ENCODE assay signal across 8 cellular contexts in the genomic region with DNA sequence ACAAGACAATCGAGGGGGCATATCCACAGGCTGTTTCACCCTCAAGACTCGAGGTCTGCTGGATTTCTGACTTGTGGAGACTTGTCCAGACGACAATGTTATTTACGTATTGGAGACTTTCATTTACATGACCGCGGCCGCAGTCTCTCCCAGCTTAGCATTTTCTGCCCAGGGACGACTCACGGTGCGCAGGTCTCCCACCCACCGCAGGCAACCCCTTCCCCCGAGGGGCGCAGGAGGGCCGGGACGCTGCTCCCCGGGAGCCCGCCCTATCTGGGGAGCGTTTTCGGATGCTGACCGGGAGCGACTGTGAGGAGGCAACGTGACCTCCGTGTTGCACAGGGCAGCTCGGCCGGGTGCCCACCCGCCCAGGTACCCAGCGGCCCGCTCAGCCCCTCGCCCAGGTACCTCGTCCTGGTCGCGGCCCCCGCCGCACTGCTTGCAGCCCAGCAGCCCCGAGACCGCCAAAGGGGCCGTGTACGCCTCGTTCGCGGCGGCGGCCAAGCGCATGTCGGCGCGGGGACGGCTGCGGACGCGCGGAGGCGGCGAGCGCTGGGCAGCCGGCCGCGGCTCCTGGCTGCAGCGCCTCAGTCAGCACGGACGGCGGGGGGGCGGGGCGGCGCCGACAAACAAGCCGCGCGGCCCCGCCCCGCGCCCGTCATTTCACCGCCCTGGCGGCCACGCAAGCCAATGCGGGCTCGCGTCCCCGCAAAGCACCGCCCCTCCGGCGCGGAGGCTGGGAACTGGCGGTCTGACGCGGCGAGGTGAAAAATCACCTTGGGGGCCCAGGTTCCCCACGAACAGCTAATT.
A peak's percentile ranks its signal among the peaks of the same experiment; 100 is the strongest.
DNase-seq lines count a peak whose midpoint lies in the region; ATAC-seq and TF ChIP-seq lines count a peak whose summit lies in the region.

No MANE protein-coding gene starts in this region.

- H3K9ac ChIP-seq in KMS-11: peak overlapping the region; percentile 57; the same call in 1 of the 2 replicates

- peaks cover 18% of the 10 kb centered on the region for H3K4me1 ChIP-seq in KMS-11 (ENCODE audit: low read depth, poor library complexity, severe bottlenecking)

- H3K27me3 ChIP-seq in KMS-11 (ENCODE audit: insufficient read depth, low read depth): no peaks in the 10 kb centered on the region

- peak overlapping the region; percentile 18; the same call in 1 of the 2 replicates for H3K27ac ChIP-seq in KMS-11

- H3K4me3 ChIP-seq in KMS-11 (IDR thresholded peaks at IDR 0.05; ENCODE audit: insufficient read depth, low read depth, low read length): no peak overlapping the region
- peak overlapping the region; percentile 75 for H3K4me3 ChIP-seq in fibroblast of pulmonary artery (replicated peaks; ENCODE audit: low read depth, low read length)

- H3K4me1 Mint-ChIP-seq in natural killer cell treated with Interleukin-12 subunit alpha and Interleukin-12 subunit beta and Interleukin-15 and Interleukin-18, amount 100 ng/mL, for 72 hours (ENCODE audit: low read depth in 2 of 2): peaks cover 44 to 60% of the 10 kb centered on the region in 2 donors

- H2AFZ ChIP-seq in KMS-11 (ENCODE audit: low read depth): peak overlapping the region; percentile 88

- DNase-seq in DMS153 (lab: John Stamatoyannopoulos, UW) (peak; percentile 79), RPMI7951 (ENCODE audit: low read depth) (peak; percentile 84), fibroblast of pulmonary artery (ENCODE audit: low read depth) (peak; percentile 86)
- peak; percentile 91 for DNase-seq in activated T-helper 9 cell treated with anti-CD3 and anti-CD28 coated beads, Interleukin-2, amount 50 U/mL, for 16 hours (ENCODE audit: low read depth)
- DNase-seq in natural killer cell treated with Interleukin-12 subunit alpha and Interleukin-12 subunit beta and Interleukin-15 and Interleukin-18, amount 100 ng/mL, for 72 hours (ENCODE audit: low spot score): peak; percentile 93
- peak; percentile 83 to 91 (median 90) for DNase-seq in stimulated activated naive CD4-positive, alpha-beta T cell (lab: John Stamatoyannopoulos, UW)

- peak overlapping the region; percentile 68 for H3K4me2 ChIP-seq in KMS-11

- TF ChIP-seq CTCF in KMS-11 (conservative IDR thresholded peaks at IDR 0.05; ENCODE audit: low read depth, low read length) (no peak), fibroblast of pulmonary artery (IDR thresholded peaks at IDR 0.05; ENCODE audit: low read length, missing control alignments) (no peak)

- no peaks in the 10 kb centered on the region for H3K36me3 ChIP-seq in KMS-11 (ENCODE audit: insufficient read depth)

- peak; percentile 93 for ATAC-seq in GM21737 (IDR thresholded peaks at IDR 0.05; ENCODE audit: unreplicated experiment)
- peak; percentile 99 for ATAC-seq in natural killer cell treated with Interleukin-12 subunit alpha and Interleukin-12 subunit beta and Interleukin-15 and Interleukin-18, amount 100 ng/mL, for 72 hours

- no peaks in the 10 kb centered on the region for H3K79me2 ChIP-seq in KMS-11 (ENCODE audit: insufficient read depth, low read depth)

- H3K9me3 Mint-ChIP-seq in natural killer cell treated with Interleukin-12 subunit alpha and Interleukin-12 subunit beta and Interleukin-15 and Interleukin-18, amount 100 ng/mL, for 72 hours: no peaks in the 10 kb centered on the region

- H3K36me3 Mint-ChIP-seq in natural killer cell treated with Interleukin-12 subunit alpha and Interleukin-12 subunit beta and Interleukin-15 and Interleukin-18, amount 100 ng/mL, for 72 hours: no peaks in the 10 kb centered on the region

- peak overlapping the region; percentile 83 to 97 for H3K27ac Mint-ChIP-seq in natural killer cell treated with Interleukin-12 subunit alpha and Interleukin-12 subunit beta and Interleukin-15 and Interleukin-18, amount 100 ng/mL, for 72 hours

- no peaks in the 10 kb centered on the region for H4K20me1 ChIP-seq in KMS-11 (ENCODE audit: insufficient read depth)

- H3K4me3 Mint-ChIP-seq in natural killer cell treated with Interleukin-12 subunit alpha and Interleukin-12 subunit beta and Interleukin-15 and Interleukin-18, amount 100 ng/mL, for 72 hours: peak overlapping the region; percentile 94

- no peaks in the 10 kb centered on the region for H3K27me3 Mint-ChIP-seq in natural killer cell treated with Interleukin-12 subunit alpha and Interleukin-12 subunit beta and Interleukin-15 and Interleukin-18, amount 100 ng/mL, for 72 hours
